Comparison of ENCODE assay signal across 24 cellular contexts in the genomic region with DNA sequence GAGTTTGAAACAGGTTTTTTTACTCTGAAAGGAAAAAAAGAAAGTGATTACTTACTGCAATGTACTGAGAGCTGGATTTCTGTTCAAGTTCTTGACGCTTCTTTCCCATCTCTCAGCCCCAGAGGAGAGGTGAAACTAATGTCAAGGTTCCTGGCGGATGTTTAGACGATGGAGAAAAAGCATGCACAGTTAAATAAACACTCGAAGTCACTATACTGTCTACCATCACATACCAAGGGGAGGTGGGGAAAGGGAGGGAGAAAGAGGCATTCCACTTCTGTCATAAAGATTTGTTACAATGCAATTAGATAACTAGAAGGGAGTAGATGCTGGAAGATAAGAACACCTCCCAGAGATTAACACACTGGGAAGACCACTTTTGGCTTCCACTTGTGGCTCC.
"Had no signal": no experiment of that assay in that cellular context is flagged by ENCODE, and none has a peak within 500 bp of the region (broad histone marks: within the 10 kb centered on the region; RNA-seq: fewer than 3 reads in every experiment).

No MANE protein-coding gene starts in this region.

- H3K27ac ChIP-seq: dorsolateral prefrontal cortex, gastrocnemius medialis, left lung, neutrophil, parathyroid adenoma, prostate gland, right atrium auricular region, testis, tibial artery, upper lobe of left lung had no signal

- H3K27me3 ChIP-seq: dorsolateral prefrontal cortex, gastrocnemius medialis, left lung, neutrophil, right atrium auricular region, testis, tibial artery, upper lobe of left lung had no signal

- ATAC-seq: gastrocnemius medialis; left lung; mucosa of descending colon; natural killer cell treated with Interleukin-12 subunit alpha and Interleukin-12 subunit beta and Interleukin-15 and Interleukin-18, amount 100 ng/mL, for 72 hours; sciatic nerve; stimulated activated memory B cell treated with anti-CD40 and anti-IgM and Interleukin-4, amounts not matched to agents 10 μg/mL and 1 μg/mL and 100 μg/mL, for 72 hours; stimulated activated naive CD8-positive, alpha-beta T cell treated with anti-CD3 and anti-CD28 coated beads, Interleukin-15, Interleukin-2, amounts not matched to agents 100 U/mL and 50 U/mL, for 24 hours had no signal

- H3K79me2 ChIP-seq: parathyroid adenoma had no signal

- H3K36me3 ChIP-seq: gastrocnemius medialis, neutrophil, prostate gland, right atrium auricular region, tibial artery, upper lobe of left lung had no signal

- H3K4me1 ChIP-seq: gastrocnemius medialis, left lung, parathyroid adenoma, prostate gland, right atrium auricular region, testis, tibial artery, upper lobe of left lung had no signal

- H3K9me3 ChIP-seq: gastrocnemius medialis, left lung, mucosa of descending colon, neutrophil, prostate gland, right atrium auricular region, testis, tibial artery, upper lobe of left lung had no signal

- DNase-seq: cerebellar nuclear complex; dorsolateral prefrontal cortex; effector CD4-positive, alpha-beta T cell; foreskin fibroblast; gastrocnemius medialis; head of caudate nucleus; kidney; left lung; mucosa of descending colon; naive B cell; stimulated activated CD4-positive, alpha-beta T cell treated with anti-CD3 and anti-CD28 coated beads, Interleukin-2, amount 100 ng/mL, for 24 hours; stimulated activated CD4-positive, alpha-beta T cell treated with anti-CD3 and anti-CD28 coated beads, Interleukin-4, amount 100 ng/mL, for 24 hours; stimulated activated naive CD8-positive, alpha-beta T cell treated with anti-CD3 and anti-CD28 coated beads, Interleukin-15, Interleukin-2, amounts not matched to agents 100 U/mL and 50 U/mL, for 24 hours; substantia nigra; testis; tibial artery; upper lobe of left lung had no signal

- H2AFZ ChIP-seq: parathyroid adenoma had no signal

- H3K9ac ChIP-seq: parathyroid adenoma had no signal

- H3K4me3 ChIP-seq: dorsolateral prefrontal cortex, gastrocnemius medialis, left lung, mucosa of descending colon, prostate gland, right atrium auricular region, testis, tibial artery, upper lobe of left lung had no signal
